8 cellular contexts compared by ENCODE assay signal in genomic region chr2:15560988-15561573, GRCh38. TPM values are rescaled to one million over a fixed set of nuclear protein-coding genes. Genes with fewer than 3 reads are reported as not detected.
DNase-seq lines count a peak whose midpoint lies in the region; ATAC-seq and TF ChIP-seq lines count a peak whose summit lies in the region.

TSS of gene NBAS (minus strand) at chr2:15561334. CDS start at chr2:15561304, 30 bp downstream.

- POLR2A ChIA-PET in OCI-LY7 (lab: Charles Lee): interaction anchor here (0.6 to 1.6 kb wide), 10 partner anchors 8 to 422 kb away, joined by 3 to 9 read pairs (median 6); no protein-coding TSS in a partner anchor

- peak; percentile 86 for DNase-seq in D341Med (ENCODE audit: low spot score)
- peak; percentile 81 for DNase-seq in OCI-LY7 (ENCODE audit: low spot score)
- DNase-seq in activated T-cell treated with anti-CD3 and anti-CD28 coated beads for 1 hour (ENCODE audit: low read depth): peak; percentile 66
- DNase-seq in epidermal melanocyte (ENCODE audit: insufficient read length, low spot score): peak; percentile 78
- DNase-seq in midbrain (lab: John Stamatoyannopoulos, UW): peak; percentile 89
- peak; percentile 47 to 64 for DNase-seq in stimulated activated CD8-positive, alpha-beta memory T cell treated with anti-CD3 and anti-CD28 coated beads, Interleukin-2, amount 100 ng/mL, for 1 hour (ENCODE audit: low read depth in 2 of 2)

- H3K9ac ChIP-seq in HUES6 (ENCODE audit: low read length): peak within 1 kb of the TSS; percentile 83

- H3K4me1 ChIP-seq in HUES6 (ENCODE audit: control insufficient read depth, insufficient read depth, low read length) (peaks cover 7% of the 10 kb centered on the region; the same call in 1 of the 2 replicates), OCI-LY7 (ENCODE audit: insufficient read depth, low read length, poor library complexity, severe bottlenecking) (peaks cover 16% of the 10 kb centered on the region)

- ATAC-seq in GM21423 (IDR thresholded peaks at IDR 0.05; ENCODE audit: unreplicated experiment): peak; percentile 89

- H3K79me2 ChIP-seq in OCI-LY7 (ENCODE audit: insufficient read depth, low read depth, low read length): peaks cover 17% of the 10 kb centered on the region

- H3K4me3 ChIP-seq in HUES6 (ENCODE audit: low read depth, low read length) (peak within 1 kb of the TSS; percentile 98), OCI-LY7 (ENCODE audit: low read depth, low read length, poor library complexity, severe bottlenecking) (peak within 1 kb of the TSS; percentile 91)

- H3K36me3 ChIP-seq in HUES6 (ENCODE audit: control insufficient read depth, insufficient read depth, low read length) (no peaks in the 10 kb centered on the region), OCI-LY7 (ENCODE audit: insufficient read depth, low read length) (no peaks in the 10 kb centered on the region)

- H3K9me3 ChIP-seq in HUES6 (ENCODE audit: control insufficient read depth, insufficient read depth, low read depth, low read length) (no peaks in the 10 kb centered on the region), OCI-LY7 (ENCODE audit: low read length) (no peaks in the 10 kb centered on the region)

- H3K9me2 ChIP-seq in OCI-LY7 (ENCODE audit: insufficient read depth, low read length): no peaks in the 10 kb centered on the region

- BruUV-seq in OCI-LY7 (replicated peaks; lab: Mats Ljungman, UMichigan): no TSS peak

- no peak for TF ChIP-seq CTCF in OCI-LY7 (conservative IDR thresholded peaks at IDR 0.05; ENCODE audit: low read length)

- peak within 1 kb of the TSS; percentile 89 for H3K4me2 ChIP-seq in OCI-LY7 (ENCODE audit: low read length)

- CTCF ChIA-PET in OCI-LY7 (lab: Charles Lee; ENCODE audit: unreplicated experiment): interaction anchor here (0.6 kb wide), 1 partner anchor 129 kb away, joined by 15 read pairs; no protein-coding TSS in a partner anchor

- H3K27me3 ChIP-seq in HUES6 (ENCODE audit: control insufficient read depth, insufficient read depth, low read length): no peaks in the 10 kb centered on the region

- H3K27ac ChIP-seq in HUES6 (ENCODE audit: low read depth, low read length) (no peak within 1 kb of the TSS), OCI-LY7 (ENCODE audit: low read depth, low read length, poor library complexity, severe bottlenecking) (no peak within 1 kb of the TSS)

- intact Hi-C loops in OCI-LY7 (cut with micrococcal nuclease; ENCODE audit: unreplicated experiment): no loop called here

- no peaks in the 10 kb centered on the region for H4K20me1 ChIP-seq in OCI-LY7 (ENCODE audit: insufficient read depth, low read length)

- peak within 1 kb of the TSS; percentile 100 for H2AFZ ChIP-seq in OCI-LY7 (ENCODE audit: low read length)

RNA-seq across cellular contexts. Expression of gene NBAS, which starts in this region (rescaled TPM):
- 23.2 and 28.8 TPM in 2 replicates for total RNA-seq in OCI-LY7 (2014; rRNA removed; shearing (Covaris generic))
- 23.5 and 24.4 TPM in 2 replicates for total RNA-seq in OCI-LY7 (2022)
